ENCODE assay signal across 13 cellular contexts in the genomic region with DNA sequence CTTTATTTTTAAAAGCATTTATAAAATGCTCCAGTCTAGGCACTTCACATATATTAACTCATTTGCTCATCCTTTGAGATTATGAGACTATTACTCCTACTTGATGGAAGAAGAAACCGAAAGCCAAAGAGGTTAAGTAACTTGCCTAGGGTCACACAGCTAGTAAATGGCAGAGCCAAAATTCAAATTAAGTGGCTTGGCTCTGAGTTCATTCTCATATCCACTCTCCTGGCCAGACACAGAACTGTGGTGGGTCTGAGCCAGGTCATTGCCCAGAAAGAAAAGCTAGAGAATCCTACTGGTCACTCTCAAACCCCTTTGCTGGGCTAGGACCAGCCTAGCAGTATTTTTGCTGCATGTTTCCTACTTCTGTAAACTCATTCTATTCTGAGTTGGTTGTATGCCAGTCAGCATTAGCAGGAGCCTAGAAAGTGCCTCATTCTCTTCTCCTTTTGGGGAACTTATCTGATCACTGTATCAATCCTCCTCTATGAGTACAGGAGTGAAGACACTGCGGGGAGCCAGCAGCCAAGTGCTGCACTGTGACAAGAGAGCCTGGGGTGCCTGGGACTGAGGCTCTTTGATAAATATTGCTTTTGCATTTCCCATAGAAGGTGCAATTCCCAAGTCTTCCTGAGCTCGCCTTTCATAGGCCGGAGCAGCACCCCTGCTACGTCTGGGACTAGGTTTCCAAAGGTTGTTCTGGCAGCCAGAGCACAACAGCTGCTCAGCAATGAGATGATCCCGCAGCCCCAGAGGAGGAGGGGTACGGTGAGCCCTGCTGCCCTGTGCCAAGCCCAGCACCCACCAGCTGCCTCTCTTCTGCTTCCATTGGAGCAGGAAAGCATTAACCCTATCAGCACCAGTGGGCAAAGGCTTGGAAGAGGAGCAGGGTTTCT.
DNase-seq lines count a peak whose midpoint lies in the region; ATAC-seq lines count a peak whose summit lies in the region.
"Had no signal": no experiment of that assay in that cellular context is flagged by ENCODE, and none has a peak within 500 bp of the region (broad histone marks: within the 10 kb centered on the region; RNA-seq: fewer than 3 reads in every experiment).

No MANE protein-coding gene starts in this region.

- H3K36me3 Mint-ChIP-seq in activated naive CD4-positive, alpha-beta T cell treated with anti-CD3 and anti-CD28 coated beads, Interleukin-2, amount 50 U/mL, for 72 hours: no peaks in the 10 kb centered on the region
- H3K36me3 Mint-ChIP-seq: activated CD8-positive, alpha-beta memory T cell treated with anti-CD3 and anti-CD28 coated beads, Interleukin-2, amount 10 ng/mL, durations not matched to agents 7 days and 5 days had no signal

- no peak overlapping the region for H3K27ac Mint-ChIP-seq in activated naive CD4-positive, alpha-beta T cell treated with anti-CD3 and anti-CD28 coated beads, Interleukin-2, amount 50 U/mL, for 72 hours
- H3K27ac Mint-ChIP-seq: activated CD8-positive, alpha-beta memory T cell treated with anti-CD3 and anti-CD28 coated beads, Interleukin-2, amount 10 ng/mL, durations not matched to agents 7 days and 5 days had no signal

- ATAC-seq in HG03354 (IDR thresholded peaks at IDR 0.05; ENCODE audit: poor library complexity, severe bottlenecking, unreplicated experiment): peak; percentile 59
- no peak for ATAC-seq in GM18519 (IDR thresholded peaks at IDR 0.05; ENCODE audit: low FRiP score, unreplicated experiment)
- no peak for ATAC-seq in activated naive CD4-positive, alpha-beta T cell treated with anti-CD3 and anti-CD28 coated beads, Interleukin-2, amount 50 U/mL, for 72 hours
- no peak for ATAC-seq in HG03442 (IDR thresholded peaks at IDR 0.05; ENCODE audit: unreplicated experiment)
- ATAC-seq: activated CD8-positive, alpha-beta memory T cell treated with anti-CD3 and anti-CD28 coated beads, Interleukin-2, amount 10 ng/mL, durations not matched to agents 7 days and 5 days; esophagus mucosa had no signal

- DNase-seq in DMS79 (lab: John Stamatoyannopoulos, UW): peak; percentile 72
- peak; percentile 27 for DNase-seq in SK-MEL-5 (ENCODE audit: low read depth, low spot score)
- peak; percentile 81 for DNase-seq in myocyte (ENCODE audit: low read depth)
- no peak for DNase-seq in activated naive CD4-positive, alpha-beta T cell treated with anti-CD3 and anti-CD28 coated beads, Interleukin-2, amount 50 U/mL, for 72 hours (ENCODE audit: low spot score in 2 of 2)
- no peak for DNase-seq in NCI-H1417 treated with DMSO at 0.1 percent for 48 hours (lab: John Stamatoyannopoulos, UW)
- DNase-seq: activated CD8-positive, alpha-beta memory T cell treated with anti-CD3 and anti-CD28 coated beads, Interleukin-2, amount 10 ng/mL, durations not matched to agents 7 days and 5 days; kidney; NCI-H526 treated with DMSO at 0.1 percent for 48 hours; tibial artery had no signal

- in situ Hi-C loops in SK-MEL-5 (cut with HindIII; ENCODE audit: low pct_unique_long_range_greater_than_20kb, low sequenced_read_pairs): no loop called here

- peaks cover 0 to 11% of the 10 kb centered on the region in 2 donors for H3K9me3 Mint-ChIP-seq in activated naive CD4-positive, alpha-beta T cell treated with anti-CD3 and anti-CD28 coated beads, Interleukin-2, amount 50 U/mL, for 72 hours

Comparison
In these comparisons a context has a peak if more than half of its experiments do, and no peak if none do; other contexts are left out.
1. DNase-seq: peak in DMS79 (single experiment), SK-MEL-5 (single experiment) and myocyte (single experiment); none in activated naive CD4-positive, alpha-beta T cell treated with anti-CD3 and anti-CD28 coated beads, Interleukin-2, amount 50 U/mL, for 72 hours (0 of 2) and NCI-H1417 treated with DMSO at 0.1 percent for 48 hours (single experiment).